In genomic region chr13:52617070-52618060, GRCh38 we compare ENCODE assay signal across 8 cellular contexts. TPM values are rescaled to one million over a fixed set of nuclear protein-coding genes. Genes with fewer than 3 reads are reported as not detected.
DNase-seq lines count a peak whose midpoint lies in the region; ATAC-seq and TF ChIP-seq lines count a peak whose summit lies in the region.

No MANE protein-coding gene starts in this region.

- intact Hi-C loops in head of caudate nucleus (cut with DNase I) (no loop called here), ovary (cut with DNase I) (no loop called here)

- no peaks in the 10 kb centered on the region for H3K36me3 Mint-ChIP-seq in activated naive CD4-positive, alpha-beta T cell treated with anti-CD3 and anti-CD28 coated beads, Interleukin-2, amount 50 U/mL, for 24 hours

- DNase-seq in GM10266 (ENCODE audit: extremely low spot score): peak; percentile 81
- peak; percentile 81 for DNase-seq in NCI-H1092 (lab: John Stamatoyannopoulos, UW)
- peak; percentile 30 for DNase-seq in SK-N-MC (ENCODE audit: low read depth, low spot score)
- DNase-seq in head of caudate nucleus: peak; percentile 63 to 92 (median 83)
- DNase-seq in ovary: peak; percentile 79 to 89 (median 81)

- no peak for TF ChIP-seq EP300 in ovary (IDR thresholded peaks at IDR 0.05)

- peak overlapping the region; percentile 95 for H3K27ac Mint-ChIP-seq in activated naive CD4-positive, alpha-beta T cell treated with anti-CD3 and anti-CD28 coated beads, Interleukin-2, amount 50 U/mL, for 24 hours

- peak; percentile 99 for ATAC-seq in HG02610 (IDR thresholded peaks at IDR 0.05; ENCODE audit: unreplicated experiment)

- H3K9ac ChIP-seq in SK-N-MC (ENCODE audit: insufficient read length): peak overlapping the region; percentile 82

- H3K36me3 ChIP-seq in SK-N-MC (ENCODE audit: insufficient read depth, low read length) (peaks cover 6% of the 10 kb centered on the region), ovary (no peaks in the 10 kb centered on the region), thymus (ENCODE audit: control insufficient read depth, insufficient read depth) (peaks cover 4% of the 10 kb centered on the region)

- TF ChIP-seq POLR2A in ovary (IDR thresholded peaks at IDR 0.05): peak; percentile 32

- peak overlapping the region; percentile 87 for H3K4me3 ChIP-seq in SK-N-MC
- H3K4me3 ChIP-seq in ovary: peak overlapping the region; percentile 80
- peak overlapping the region; percentile 70 for H3K4me3 ChIP-seq in thymus (ENCODE audit: low read length)

- H3K27me3 ChIP-seq in ovary: no peaks in the 10 kb centered on the region
- H3K27me3 ChIP-seq in thymus (ENCODE audit: control insufficient read depth, insufficient read depth): no peaks in the 10 kb centered on the region

- no peaks in the 10 kb centered on the region; the same call in 1 of the 2 replicates for H3K9me3 ChIP-seq in SK-N-MC (ENCODE audit: low read depth, low read length)
- H3K9me3 ChIP-seq in ovary: no peaks in the 10 kb centered on the region
- H3K9me3 ChIP-seq in thymus (ENCODE audit: control insufficient read depth): no peaks in the 10 kb centered on the region

- WGBS in ovary, 3 donors: 0 to 1% (median 0%) methylated on average over 51 of the region's 51 CpGs
- WGBS in thymus: under 1% methylated on average over 51 of the region's 51 CpGs

- peaks cover 41% of the 10 kb centered on the region for H3K4me1 Mint-ChIP-seq in activated naive CD4-positive, alpha-beta T cell treated with anti-CD3 and anti-CD28 coated beads, Interleukin-2, amount 50 U/mL, for 24 hours

- no peaks in the 10 kb centered on the region for H3K9me3 Mint-ChIP-seq in activated naive CD4-positive, alpha-beta T cell treated with anti-CD3 and anti-CD28 coated beads, Interleukin-2, amount 50 U/mL, for 24 hours

- H3K27me3 Mint-ChIP-seq in activated naive CD4-positive, alpha-beta T cell treated with anti-CD3 and anti-CD28 coated beads, Interleukin-2, amount 50 U/mL, for 24 hours: no peaks in the 10 kb centered on the region

- TF ChIP-seq CTCF in GM10266 (IDR thresholded peaks at IDR 0.05; ENCODE audit: control insufficient read depth, insufficient read depth, low read depth, missing control alignments) (no peak), ovary (IDR thresholded peaks at IDR 0.05) (no peak)

- H3K27ac ChIP-seq in SK-N-MC: 0 out of 2 replicates have a peak overlapping the region, but pooled peaks have one; percentile 35
- peak overlapping the region; percentile 68 to 79 for H3K27ac ChIP-seq in ovary
- H3K27ac ChIP-seq in thymus (ENCODE audit: low read depth): peak overlapping the region; percentile 90

- H3K4me1 ChIP-seq in ovary (ENCODE audit: insufficient read depth): no peaks in the 10 kb centered on the region
- no peaks in the 10 kb centered on the region for H3K4me1 ChIP-seq in thymus (ENCODE audit: control insufficient read depth, insufficient read depth, low read length)

- H3K4me3 Mint-ChIP-seq in activated naive CD4-positive, alpha-beta T cell treated with anti-CD3 and anti-CD28 coated beads, Interleukin-2, amount 50 U/mL, for 24 hours: peak overlapping the region; percentile 98

RNA-seq across cellular contexts. Expression of gene HNRNPA1L2, which starts 24.9 kb away (rescaled TPM):
- 10 to 100 TPM in 3 of 7 donors, 1 to 10 TPM in 4; 2.3 to 12.6 (median 8.5) TPM for total RNA-seq in ovary
- polyA plus RNA-seq in ovary (10 to 100 TPM; 10.3 to 16.2 TPM), thymus (30.7 TPM)

RNA-seq across cellular contexts. Expression of gene SUGT1, which starts 35.3 kb away (rescaled TPM):
- 10 to 100 TPM; 31.0 to 50.7 (median 45.6) TPM for total RNA-seq in ovary
- 10 to 100 TPM; 20.0 to 33.7 TPM for polyA plus RNA-seq in ovary
- 47.8 TPM for polyA plus RNA-seq in thymus

Comparison
In these comparisons a context has a peak if more than half of its experiments do, and no peak if none do; other contexts are left out.
1. Peak in every context shown above with its lines: DNase-seq, ATAC-seq, H3K4me3 ChIP-seq and H3K27ac ChIP-seq.
2. DNase-seq: peak in every context shown above with its lines; median percentile 83 in head of caudate nucleus; 81 in GM10266; 81 in NCI-H1092; 81 in ovary; 30 in SK-N-MC.
3. H3K27ac ChIP-seq: peak in every context shown above with its lines; median percentile 90 in thymus; 74 in ovary; 35 in SK-N-MC.